In the genomic region with DNA sequence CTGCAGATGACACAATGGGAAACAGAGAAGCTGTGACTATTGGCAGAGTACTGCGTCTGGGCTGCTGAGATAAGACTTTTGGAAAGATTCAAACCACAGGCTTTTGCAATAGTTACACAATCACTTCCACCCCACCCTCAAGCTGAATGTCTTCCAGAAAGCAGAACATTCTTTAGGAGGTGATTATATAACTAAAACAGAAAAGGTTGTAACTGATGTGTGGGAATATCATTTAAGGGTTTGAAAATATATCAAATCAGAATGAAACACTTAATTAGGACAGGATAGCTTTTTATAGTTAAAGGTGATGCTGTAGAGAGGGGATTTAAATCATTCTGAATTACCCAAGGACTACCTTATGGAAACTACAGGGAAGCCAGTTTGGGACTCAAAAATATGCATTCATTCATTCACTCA, we compare ENCODE assay signal across 8 cellular contexts.
A peak's percentile ranks its signal among the peaks of the same experiment; 100 is the strongest.
DNase-seq lines count a peak whose midpoint lies in the region; ATAC-seq, FAIRE-seq and TF ChIP-seq lines count a peak whose summit lies in the region.

No MANE protein-coding gene starts in this region.

- BruUV-seq in HepG2 (replicated peaks; lab: Mats Ljungman, UMichigan) = no TSS peak

- no peak for TF ChIP-seq POLR2A in HepG2 (IDR thresholded peaks at IDR 0.05; ENCODE audit: insufficient read depth in 1 of 2, low read depth in 2 of 2, low read length in 2 of 2)

- no peak for TF ChIP-seq EP300 in HepG2 (IDR thresholded peaks at IDR 0.05; ENCODE audit: low read depth in 2 of 2, low read length in 2 of 2)
- TF ChIP-seq EP300 in HepG2 (CRISPR knock-in tag; IDR thresholded peaks at IDR 0.05; ENCODE audit: borderline replicate concordance) = no peak

- H3K4me3 ChIP-seq in liver (ENCODE audit: low read depth in 1 of 3, low read length in 3 of 3) (no peak overlapping the region), HepG2 (replicated peaks in 1 of 3; ENCODE audit: insufficient read depth in 1 of 3, low read depth in 2 of 3, low read length in 3 of 3) (no peak overlapping the region), brain microvascular endothelial cell (ENCODE audit: low read depth, low read length) (no peak overlapping the region), lower lobe of right lung (peak overlapping the region; percentile 11), aorta (ENCODE audit: low read length in 2 of 2) (no peak overlapping the region)

- no peaks in the 10 kb centered on the region for H3K4me1 ChIP-seq in liver (ENCODE audit: control insufficient read depth in 4 of 4, insufficient read depth in 4 of 4, low read length in 3 of 4)
- H3K4me1 ChIP-seq in HepG2 (ENCODE audit: insufficient read depth, low read length) = no peaks in the 10 kb centered on the region
- peaks cover 29% of the 10 kb centered on the region for H3K4me1 ChIP-seq in lower lobe of right lung
- H3K4me1 ChIP-seq in aorta (ENCODE audit: control insufficient read depth in 1 of 2, insufficient read depth in 2 of 2, low read length in 2 of 2) = no peaks in the 10 kb centered on the region

- H2AFZ ChIP-seq in HepG2 (ENCODE audit: low read length) = no peak overlapping the region

- TF ChIP-seq RAD21 in liver (IDR thresholded peaks at IDR 0.05) (no peak), HepG2 (CRISPR knock-in tag; IDR thresholded peaks at IDR 0.05) (no peak)

- no peaks in the 10 kb centered on the region for H4K20me1 ChIP-seq in HepG2 (ENCODE audit: insufficient read depth, low read length)

- H3K9ac ChIP-seq in liver (ENCODE audit: low read depth in 1 of 2, low read length in 2 of 2) (no peak overlapping the region), HepG2 (ENCODE audit: insufficient read depth, low read depth, low read length) (no peak overlapping the region)

- ATAC-seq in HepG2 (no peak), lower lobe of right lung (peak; percentile 96), aorta (ENCODE audit: low FRiP score) (peak; percentile 94), GM21717 (IDR thresholded peaks at IDR 0.05; ENCODE audit: unreplicated experiment) (no peak)

- H3K9me3 ChIP-seq in liver (ENCODE audit: control insufficient read depth in 4 of 4, low read length in 3 of 4) (no peaks in the 10 kb centered on the region), HepG2 (ENCODE audit: low read length) (no peaks in the 10 kb centered on the region), lower lobe of right lung (no peaks in the 10 kb centered on the region), aorta (ENCODE audit: control insufficient read depth, low read length) (no peaks in the 10 kb centered on the region)

- no peak for DNase-seq in HepG2 (ENCODE audit: low spot score)
- DNase-seq in brain microvascular endothelial cell = peak; percentile 98
- peak; percentile 70 for DNase-seq in lower lobe of right lung
- DNase-seq in aorta = peak in 1 of 2 donors; percentile 84
- no peak for DNase-seq in LoVo (ENCODE audit: low spot score)
- DNase-seq in NCI-H2107 (lab: John Stamatoyannopoulos, UW) = no peak

- peaks cover 0 to 2% (median 0%) of the 10 kb centered on the region in 4 donors for H3K27me3 ChIP-seq in liver (ENCODE audit: control insufficient read depth in 4 of 4, insufficient read depth in 4 of 4, low read length in 3 of 4)
- peaks cover 0 to 4% of the 10 kb centered on the region in 2 experiments; a peak in 2 of 5 replicates for H3K27me3 ChIP-seq in HepG2 (ENCODE audit: control insufficient read depth in 1 of 2, insufficient read depth in 2 of 2, low read length in 2 of 2)
- H3K27me3 ChIP-seq in brain microvascular endothelial cell (replicated peaks) = no peaks in the 10 kb centered on the region
- H3K27me3 ChIP-seq in lower lobe of right lung (ENCODE audit: low read depth) = no peaks in the 10 kb centered on the region
- H3K27me3 ChIP-seq in aorta (ENCODE audit: control insufficient read depth in 1 of 2, insufficient read depth in 2 of 2, low read length in 1 of 2) = no peaks in the 10 kb centered on the region

- intact Hi-C loops in HepG2 (cut with micrococcal nuclease; ENCODE audit: unreplicated experiment) (no loop called here), lower lobe of right lung (cut with DNase I) (no loop called here), aorta (cut with DNase I) (no loop called here)

- CTCF ChIA-PET in HepG2 (lab: Yijun Ruan, JAX; ENCODE audit: low intra/inter-chr PET ratio, low total read pairs) = no interaction called here

- no peak overlapping the region for H3K4me2 ChIP-seq in HepG2 (ENCODE audit: low read depth, low read length)

- in situ Hi-C loops in HepG2 (cut with HindIII; ENCODE audit: extremely low pct_ligation_motif_present, low pct_unique_long_range_greater_than_20kb) (no loop called here), brain microvascular endothelial cell (cut with HindIII; ENCODE audit: low pct_ligation_motif_present, low sequenced_read_pairs) (no loop called here)

- no peak for TF ChIP-seq CTCF in liver (IDR thresholded peaks at IDR 0.05; ENCODE audit: low read depth, low read length, missing input control)
- TF ChIP-seq CTCF in HepG2 (CRISPR knock-in tag; IDR thresholded peaks at IDR 0.05) = no peak
- peak; percentile 21 for TF ChIP-seq CTCF in brain microvascular endothelial cell (IDR thresholded peaks at IDR 0.05; ENCODE audit: low read depth, low read length, missing control alignments)
- peak; percentile 10 for TF ChIP-seq CTCF in lower lobe of right lung (IDR thresholded peaks at IDR 0.05)

- WGBS in liver = 4% methylated on average over 1 of the region's 1 CpG
- 0% methylated on average over 1 of the region's 1 CpG for WGBS in HepG2 (ENCODE audit: low lambda C conversion rate)
- 0% methylated on average over 1 of the region's 1 CpG for WGBS in aorta, 2 donors

- no peak for FAIRE-seq in HepG2 (lab: Jason Lieb, UNC)

- POLR2A ChIA-PET in HepG2 (lab: Yijun Ruan, JAX) = no interaction called here

- no peaks in the 10 kb centered on the region for H3K36me3 ChIP-seq in liver (ENCODE audit: control insufficient read depth in 4 of 4, insufficient read depth in 3 of 4, low read depth in 1 of 4, low read length in 3 of 4)
- H3K36me3 ChIP-seq in HepG2 (replicated peaks in 1 of 2; ENCODE audit: control insufficient read depth in 1 of 2, insufficient read depth in 2 of 2, low read length in 2 of 2) = no peaks in the 10 kb centered on the region
- no peaks in the 10 kb centered on the region for H3K36me3 ChIP-seq in brain microvascular endothelial cell (replicated peaks)
- no peaks in the 10 kb centered on the region for H3K36me3 ChIP-seq in lower lobe of right lung
- H3K36me3 ChIP-seq in aorta (ENCODE audit: control insufficient read depth in 1 of 2, insufficient read depth in 2 of 2, low read length in 1 of 2) = no peaks in the 10 kb centered on the region

- H3K79me2 ChIP-seq in HepG2 (ENCODE audit: insufficient read depth, low read length) = no peaks in the 10 kb centered on the region

- H3K27ac ChIP-seq in liver (ENCODE audit: low read depth in 1 of 2, low read length in 2 of 2) (peak overlapping the region; percentile 35 to 74), HepG2 (ENCODE audit: extremely low read length, insufficient read depth, low read length) (no peak overlapping the region), brain microvascular endothelial cell (peak overlapping the region; percentile 92), lower lobe of right lung (peak overlapping the region; percentile 78), aorta (ENCODE audit: low read depth in 1 of 2, low read length in 2 of 2) (no peak overlapping the region)

TF ChIP-seq in HepG2, 621 proteins besides CTCF, POLR2A, EP300 and RAD21:
- TF ChIP-seq ZNF441 (CRISPR knock-in tag; IDR thresholded peaks at IDR 0.05; ENCODE audit: borderline replicate concordance) (no peak), ZNF572 (CRISPR knock-in tag; IDR thresholded peaks at IDR 0.05) (no peak), MYNN (CRISPR knock-in tag; IDR thresholded peaks at IDR 0.05; ENCODE audit: low read depth) (no peak), ZFP41 (CRISPR knock-in tag; IDR thresholded peaks at IDR 0.05; ENCODE audit: borderline replicate concordance) (no peak), EED (CRISPR knock-in tag; IDR thresholded peaks at IDR 0.05) (no peak)
- TF ChIP-seq, protein P1, sequence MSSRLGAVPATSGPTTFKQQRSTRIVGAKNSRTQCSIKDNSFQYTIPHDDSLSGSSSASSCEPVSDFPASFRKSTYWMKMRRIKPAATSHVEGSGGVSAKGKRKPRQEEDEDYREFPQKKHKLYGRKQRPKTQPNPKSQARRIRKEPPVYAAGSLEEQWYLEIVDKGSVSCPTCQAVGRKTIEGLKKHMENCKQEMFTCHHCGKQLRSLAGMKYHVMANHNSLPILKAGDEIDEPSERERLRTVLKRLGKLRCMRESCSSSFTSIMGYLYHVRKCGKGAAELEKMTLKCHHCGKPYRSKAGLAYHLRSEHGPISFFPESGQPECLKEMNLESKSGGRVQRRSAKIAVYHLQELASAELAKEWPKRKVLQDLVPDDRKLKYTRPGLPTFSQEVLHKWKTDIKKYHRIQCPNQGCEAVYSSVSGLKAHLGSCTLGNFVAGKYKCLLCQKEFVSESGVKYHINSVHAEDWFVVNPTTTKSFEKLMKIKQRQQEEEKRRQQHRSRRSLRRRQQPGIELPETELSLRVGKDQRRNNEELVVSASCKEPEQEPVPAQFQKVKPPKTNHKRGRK (CRISPR knock-in tag; IDR thresholded peaks at IDR 0.05) = no peak
- TF ChIP-seq, protein P2, sequence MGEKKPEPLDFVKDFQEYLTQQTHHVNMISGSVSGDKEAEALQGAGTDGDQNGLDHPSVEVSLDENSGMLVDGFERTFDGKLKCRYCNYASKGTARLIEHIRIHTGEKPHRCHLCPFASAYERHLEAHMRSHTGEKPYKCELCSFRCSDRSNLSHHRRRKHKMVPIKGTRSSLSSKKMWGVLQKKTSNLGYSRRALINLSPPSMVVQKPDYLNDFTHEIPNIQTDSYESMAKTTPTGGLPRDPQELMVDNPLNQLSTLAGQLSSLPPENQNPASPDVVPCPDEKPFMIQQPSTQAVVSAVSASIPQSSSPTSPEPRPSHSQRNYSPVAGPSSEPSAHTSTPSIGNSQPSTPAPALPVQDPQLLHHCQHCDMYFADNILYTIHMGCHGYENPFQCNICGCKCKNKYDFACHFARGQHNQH (CRISPR knock-in tag; IDR thresholded peaks at IDR 0.05) = no peak

Comparison
In these comparisons a context has a peak if more than half of its experiments do, and no peak if none do; other contexts are left out.
1. H3K27ac ChIP-seq: peak in liver (2 of 2), brain microvascular endothelial cell (single experiment) and lower lobe of right lung (single experiment); none in HepG2 (single experiment) and aorta (0 of 2).
2. CTCF ChIP-seq: peak in brain microvascular endothelial cell (single experiment) and lower lobe of right lung (single experiment); none in liver (single experiment) and HepG2 (single experiment).
3. ATAC-seq: peak in lower lobe of right lung (2 of 2) and aorta (single experiment); none in HepG2 (single experiment) and GM21717 (single experiment).
4. DNase-seq: peak in brain microvascular endothelial cell (single experiment) and lower lobe of right lung (single experiment); none in HepG2 (single experiment), LoVo (single experiment) and NCI-H2107 (single experiment).